17 cellular contexts compared by ENCODE assay signal in the genomic region with DNA sequence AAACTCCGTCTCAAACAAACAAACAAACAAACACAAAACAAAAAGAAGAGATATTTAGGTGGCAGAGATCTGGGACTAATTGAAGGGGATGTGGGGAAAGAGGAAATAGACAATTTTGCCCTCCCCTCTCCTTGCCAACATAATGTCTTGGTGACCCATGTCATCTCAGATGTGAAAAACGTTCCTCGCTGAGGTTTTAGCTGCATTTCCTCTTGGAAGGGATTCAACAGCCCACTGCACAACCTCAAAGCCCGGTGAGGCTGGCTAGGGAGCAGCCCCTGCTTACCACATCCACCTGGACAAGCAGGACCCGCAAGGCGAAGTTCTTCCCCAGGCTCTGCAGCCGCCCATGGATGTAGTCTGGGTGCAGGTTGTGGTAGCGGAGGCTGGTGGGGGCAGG. TPM values are rescaled to one million over a fixed set of nuclear protein-coding genes. Genes with fewer than 3 reads are reported as not detected.
DNase-seq lines count a peak whose midpoint lies in the region; ATAC-seq and TF ChIP-seq lines count a peak whose summit lies in the region.
"Had no signal": no experiment of that assay in that cellular context is flagged by ENCODE, and none has a peak within 500 bp of the region (broad histone marks: within the 10 kb centered on the region; RNA-seq: fewer than 3 reads in every experiment).

No MANE protein-coding gene starts in this region.

- no peak for TF ChIP-seq POLR2A in ovary (IDR thresholded peaks at IDR 0.05)

- in situ Hi-C loops in KBM-7 (cut with MboI; ENCODE audit: low pct_unique_long_range_greater_than_20kb, low sequenced_read_pairs): no loop called here

- peaks cover 25% of the 10 kb centered on the region for H3K4me1 Mint-ChIP-seq in T-helper 2 cell treated with Interferon-gamma antibody and Interleukin-4, amounts not matched to agents 5 μg/mL and 100 μg/mL, for 36 hours (ENCODE audit: low read depth)
- peaks cover 55 to 64% (median 59%) of the 10 kb centered on the region in 3 donors for H3K4me1 Mint-ChIP-seq in naive B cell

- no peak for TF ChIP-seq EP300 in ovary (IDR thresholded peaks at IDR 0.05)

- peak overlapping the region; percentile 20 for H3K27ac Mint-ChIP-seq in T-helper 2 cell treated with Interferon-gamma antibody and Interleukin-4, amounts not matched to agents 5 μg/mL and 100 μg/mL, for 36 hours
- H3K27ac Mint-ChIP-seq in naive B cell: peak overlapping the region in 5 of 6 donors; percentile 58 to 91 (median 81)

- peaks cover 3% of the 10 kb centered on the region for H3K4me1 ChIP-seq in ovary (ENCODE audit: insufficient read depth)

- H3K9me3 ChIP-seq in ovary: no peaks in the 10 kb centered on the region
- H3K9me3 ChIP-seq: A549, Caco-2, left lung, upper lobe of right lung had no signal

- POLR2A ChIA-PET in RWPE1 (lab: Yijun Ruan, JAX; ENCODE audit: low non-redundant PET): no interaction called here

- DNase-seq in T-helper 2 cell treated with Interferon-gamma antibody and Interleukin-4, amounts not matched to agents 5 μg/mL and 100 μg/mL, for 36 hours (ENCODE audit: low spot score): no peak
- DNase-seq in T-helper 2 cell: no peak
- peak; percentile 69 for DNase-seq in KBM-7
- DNase-seq in RWPE1 (ENCODE audit: low spot score): no peak
- no peak for DNase-seq in naive B cell
- no peak for DNase-seq in ovary
- DNase-seq in coronary artery (ENCODE audit: low spot score): no peak
- DNase-seq: activated CD4-positive, alpha-beta T cell treated with anti-CD3 and anti-CD28 coated beads for 48 hours; Caco-2; NCI-H1930; NCI-H526 treated with DMSO at 0.1 percent for 48 hours; stimulated activated CD4-positive, alpha-beta T cell treated with anti-CD3 and anti-CD28 coated beads, Interleukin-4, amount 100 ng/mL, for 4 hours had no signal

- TF ChIP-seq CTCF in RWPE1 (conservative IDR thresholded peaks at IDR 0.05; ENCODE audit: low read depth) (no peak), ovary (IDR thresholded peaks at IDR 0.05) (no peak), coronary artery (IDR thresholded peaks at IDR 0.05) (no peak)

- ATAC-seq in naive B cell (ENCODE audit: low read depth in 2 of 2) (no peak), HG03565 (IDR thresholded peaks at IDR 0.05; ENCODE audit: unreplicated experiment) (no peak)
- ATAC-seq: A549, left lung had no signal

- H3K36me3 ChIP-seq in ovary: no peaks in the 10 kb centered on the region

- H3K27me3 ChIP-seq in ovary: no peaks in the 10 kb centered on the region
- H3K27me3 ChIP-seq: left lung, upper lobe of right lung had no signal

- peaks cover 51% of the 10 kb centered on the region for H3K36me3 Mint-ChIP-seq in T-helper 2 cell treated with Interferon-gamma antibody and Interleukin-4, amounts not matched to agents 5 μg/mL and 100 μg/mL, for 36 hours (ENCODE audit: low read depth)
- H3K36me3 Mint-ChIP-seq in naive B cell: peaks cover 0 to 24% of the 10 kb centered on the region in 2 donors

- H3K4me3 ChIP-seq in ovary (no peak overlapping the region), coronary artery (no peak overlapping the region)
- H3K4me3 ChIP-seq: A549, left lung, upper lobe of right lung had no signal

- CTCF ChIA-PET in RWPE1 (lab: Yijun Ruan, JAX): no interaction called here

- WGBS in ovary, 3 donors: 70 to 76% (median 73%) methylated on average over 8 of the region's 8 CpGs

- no peaks in the 10 kb centered on the region for H3K27me3 Mint-ChIP-seq in T-helper 2 cell treated with Interferon-gamma antibody and Interleukin-4, amounts not matched to agents 5 μg/mL and 100 μg/mL, for 36 hours (ENCODE audit: low read depth)
- H3K27me3 Mint-ChIP-seq in naive B cell: no peaks in the 10 kb centered on the region

- H3K4me3 Mint-ChIP-seq in T-helper 2 cell treated with Interferon-gamma antibody and Interleukin-4, amounts not matched to agents 5 μg/mL and 100 μg/mL, for 36 hours: peak overlapping the region; percentile 43
- H3K4me3 Mint-ChIP-seq in naive B cell: peak overlapping the region in 7 of 8 donors; percentile 11 to 82 (median 58)

- no peaks in the 10 kb centered on the region for H3K9me3 Mint-ChIP-seq in T-helper 2 cell treated with Interferon-gamma antibody and Interleukin-4, amounts not matched to agents 5 μg/mL and 100 μg/mL, for 36 hours
- H3K9me3 Mint-ChIP-seq in naive B cell: peaks cover 0 to 1% (median 0%) of the 10 kb centered on the region in 7 donors

- H3K27ac ChIP-seq in RWPE1: peak overlapping the region; percentile 100
- H3K27ac ChIP-seq in ovary: no peak overlapping the region
- H3K27ac ChIP-seq in coronary artery: peak overlapping the region in 1 of 2 donors; percentile 5
- H3K27ac ChIP-seq: A549, upper lobe of right lung had no signal

- intact Hi-C loops in ovary (cut with DNase I): no loop called here

RNA-seq across cellular contexts. Expression of a gene that starts 4.9 kb away (rescaled TPM):
- polyA plus RNA-seq in naive B cell (ENCODE audit: low read depth in 6 of 6): 10 to 100 TPM; 40.0 to 91.4 (median 46.2) TPM
- total RNA-seq in ovary: 10 to 100 TPM; 70.7 to 98.6 (median 83.9) TPM
- polyA plus RNA-seq in ovary: 10 to 100 TPM; 41.1 to 64.3 TPM

RNA-seq across cellular contexts. Expression of a gene that starts 12.4 kb away (rescaled TPM):
- polyA plus RNA-seq in naive B cell (ENCODE audit: low read depth in 6 of 6): 1 to 10 TPM in 5 of 6 donors, under 1 TPM in 1; 0.49 to 8.5 (median 3.0) TPM
- total RNA-seq in ovary: 1 to 10 TPM; 1.5 to 8.5 (median 6.5) TPM
- polyA plus RNA-seq in ovary: 1 to 10 TPM; 2.7 to 5.4 TPM

RNA-seq across cellular contexts. Expression of a gene that starts 13.9 kb away (rescaled TPM):
- polyA plus RNA-seq in naive B cell (ENCODE audit: low read depth in 6 of 6) (1 to 10 TPM in 4 of 6 donors, under 1 TPM in 1, not detected in 1; 0.29 to 4.3 (median 2.5) TPM), ovary (10 to 100 TPM; 10.6 to 13.3 TPM)
- total RNA-seq in ovary: 10 to 100 TPM in 5 of 7 donors, 1 to 10 TPM in 2; 6.8 to 29.1 (median 16.7) TPM
- total RNA-seq: skeletal muscle tissue had no signal

RNA-seq across cellular contexts. Expression of a gene that starts 48.4 kb away (rescaled TPM):
- polyA plus RNA-seq in naive B cell (ENCODE audit: low read depth in 6 of 6) (1 to 10 TPM; 4.7 to 8.0 (median 6.7) TPM), ovary (10 to 100 TPM; 13.1 to 13.3 TPM)
- total RNA-seq in ovary: 10 to 100 TPM in 6 of 7 donors, 1 to 10 TPM in 1; 6.3 to 18.6 (median 17.3) TPM

RNA-seq across cellular contexts. Expression of a gene that starts 49.0 kb away (rescaled TPM):
- polyA plus RNA-seq in naive B cell (ENCODE audit: low read depth in 6 of 6): 100 to 1,000 TPM in 1 of 6 donors, 10 to 100 TPM in 5; 26.6 to 110 (median 82.1) TPM
- 100 to 1,000 TPM in 3 of 7 donors, 10 to 100 TPM in 2, 1 to 10 TPM in 2; 2.9 to 295 (median 44.3) TPM for total RNA-seq in ovary
- polyA plus RNA-seq in ovary: 100 to 1,000 TPM in 1 of 2 donors, 1 to 10 TPM in 1; 4.9 to 142 TPM
